In genomic region chr15:70474367-70474681, GRCh38 we compare ENCODE assay signal across 8 cellular contexts.
DNase-seq lines count a peak whose midpoint lies in the region; ATAC-seq and TF ChIP-seq lines count a peak whose summit lies in the region.

No MANE protein-coding gene starts in this region.

- H3K36me3 Mint-ChIP-seq in CD14-positive monocyte = peaks cover 11 to 27% of the 10 kb centered on the region in 2 donors

- ATAC-seq in RWPE2 (ENCODE audit: low read depth) (peak; percentile 3; the same call in 2 of the 3 replicates), esophagus mucosa (peak; percentile 5), psoas muscle (peak in 3 of 4 donors; percentile 20 to 55 (median 44)), HG02571 (IDR thresholded peaks at IDR 0.05; ENCODE audit: unreplicated experiment) (no peak), HG02852 (IDR thresholded peaks at IDR 0.05; ENCODE audit: unreplicated experiment) (no peak)

- H3K27me3 ChIP-seq in RWPE2 (ENCODE audit: insufficient read depth, poor library complexity, severe bottlenecking) = no peaks in the 10 kb centered on the region
- no peaks in the 10 kb centered on the region for H3K27me3 ChIP-seq in psoas muscle (ENCODE audit: insufficient read depth in 3 of 3, low read length in 2 of 3)

- H3K36me3 ChIP-seq in RWPE2 (ENCODE audit: low read depth) (no peaks in the 10 kb centered on the region), psoas muscle (ENCODE audit: insufficient read depth in 1 of 2, low read depth in 1 of 2) (no peaks in the 10 kb centered on the region)

- peaks cover 63% of the 10 kb centered on the region for H3K4me1 Mint-ChIP-seq in CD14-positive monocyte

- peaks cover 32% of the 10 kb centered on the region for H3K4me1 ChIP-seq in RWPE2 (ENCODE audit: insufficient read depth, poor library complexity, severe bottlenecking)
- H3K4me1 ChIP-seq in psoas muscle = peaks cover 23% of the 10 kb centered on the region

- H3K27ac ChIP-seq in RWPE2 (ENCODE audit: poor library complexity, severe bottlenecking) (peak overlapping the region; percentile 94), psoas muscle (peak overlapping the region; percentile 81)

- H3K27ac Mint-ChIP-seq in CD14-positive monocyte = peak overlapping the region; percentile 94 to 99 (median 95)

- intact Hi-C loops in CD14-positive monocyte (cut with micrococcal nuclease) (loop anchor here in 1 of 2 donors (5.0 kb wide), 1 partner anchor 38 kb away; no protein-coding TSS in a partner anchor), psoas muscle (cut with DNase I) (loop anchor here in 1 of 2 donors (5.0 to 10.0 kb wide), 2 partner anchors 270 to 377 kb away; partner anchors contain the start of gene TLE3)

- no peak for TF ChIP-seq CTCF in CD14-positive monocyte (IDR thresholded peaks at IDR 0.05)
- no peak for TF ChIP-seq CTCF in RWPE2 (IDR thresholded peaks at IDR 0.05; ENCODE audit: poor library complexity, severe bottlenecking)
- no peak for TF ChIP-seq CTCF in psoas muscle (IDR thresholded peaks at IDR 0.05)

- no peak for DNase-seq in CD14-positive monocyte (ENCODE audit: low spot score)
- no peak for DNase-seq in RWPE2 (ENCODE audit: low spot score)
- peak in 1 of 2 donors; percentile 46 for DNase-seq in psoas muscle
- no peak for DNase-seq in NCI-H187 treated with DMSO at 0.1 percent for 48 hours (lab: John Stamatoyannopoulos, UW)
- DNase-seq in stimulated activated CD4-positive, alpha-beta T cell treated with anti-CD3 and anti-CD28 coated beads, Interleukin-4, amount 100 ng/mL, for 4 hours = no peak

- 5 to 18% (median 13%) methylated on average over 4 of the region's 4 CpGs for WGBS in psoas muscle, 3 donors

- peak overlapping the region; percentile 70 to 79 for H3K4me3 Mint-ChIP-seq in CD14-positive monocyte

- peaks cover 4 to 17% (median 8%) of the 10 kb centered on the region in 3 donors for H3K27me3 Mint-ChIP-seq in CD14-positive monocyte (ENCODE audit: low read depth in 3 of 3)

- H3K9me3 Mint-ChIP-seq in CD14-positive monocyte = peaks cover 0 to 4% (median 2%) of the 10 kb centered on the region in 7 donors

- H3K9me3 ChIP-seq in RWPE2 (ENCODE audit: severe bottlenecking) = no peaks in the 10 kb centered on the region
- no peaks in the 10 kb centered on the region for H3K9me3 ChIP-seq in psoas muscle

- H3K4me3 ChIP-seq in RWPE2 (ENCODE audit: severe bottlenecking) (no peak overlapping the region), psoas muscle (peak overlapping the region; percentile 46)

Comparison
In these comparisons a context has a peak if more than half of its experiments do, and no peak if none do; other contexts are left out.
1. ATAC-seq: peak in RWPE2 (single experiment), esophagus mucosa (single experiment) and psoas muscle (3 of 4); none in HG02571 (single experiment) and HG02852 (single experiment).